In the genomic region with DNA sequence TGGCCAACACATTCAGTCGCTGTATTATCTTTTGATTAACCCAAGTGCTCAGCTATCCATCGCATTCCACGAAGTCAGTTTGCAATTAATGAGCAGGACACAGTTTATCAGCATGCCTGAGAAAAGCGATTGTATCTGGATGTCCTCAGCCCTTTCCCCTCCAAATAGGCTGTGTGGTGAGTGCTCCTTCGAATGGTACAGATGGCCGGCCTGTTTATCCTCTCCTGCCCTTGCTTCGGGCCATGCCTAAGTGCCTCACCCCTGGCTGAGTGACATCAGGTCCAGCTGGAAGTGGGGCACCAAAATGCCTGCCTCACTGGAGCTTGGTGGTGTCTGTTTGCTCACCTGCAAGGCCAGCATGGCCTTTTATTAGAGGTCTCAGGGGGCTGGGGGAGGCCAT, we compare ENCODE assay signal across 1 cellular context.
TF ChIP-seq lines count a peak whose summit lies in the region.

No MANE protein-coding gene starts in this region.

TF ChIP-seq in SK-N-SH, 30 proteins besides CTCF, POLR2A, EP300 and RAD21 (continued from another document):
- TF ChIP-seq, protein P1, sequence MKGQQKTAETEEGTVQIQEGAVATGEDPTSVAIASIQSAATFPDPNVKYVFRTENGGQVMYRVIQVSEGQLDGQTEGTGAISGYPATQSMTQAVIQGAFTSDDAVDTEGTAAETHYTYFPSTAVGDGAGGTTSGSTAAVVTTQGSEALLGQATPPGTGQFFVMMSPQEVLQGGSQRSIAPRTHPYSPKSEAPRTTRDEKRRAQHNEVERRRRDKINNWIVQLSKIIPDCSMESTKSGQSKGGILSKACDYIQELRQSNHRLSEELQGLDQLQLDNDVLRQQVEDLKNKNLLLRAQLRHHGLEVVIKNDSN (IDR thresholded peaks at IDR 0.05; ENCODE audit: borderline replicate concordance, low read depth), result no peak
- TF ChIP-seq TAF1 (IDR thresholded peaks at IDR 0.05; ENCODE audit: borderline replicate concordance, low read depth, low read length), result no peak
- no peak for TF ChIP-seq SMC3 (IDR thresholded peaks at IDR 0.05; ENCODE audit: low read depth, low read length)
- TF ChIP-seq NFIC (IDR thresholded peaks at IDR 0.05; ENCODE audit: borderline replicate concordance), result no peak
- TF ChIP-seq RFX5 (IDR thresholded peaks at IDR 0.05; ENCODE audit: low read length), result no peak
- no peak for TF ChIP-seq EZH2phosphoT487 (IDR thresholded peaks at IDR 0.05; ENCODE audit: borderline replicate concordance, low read depth)
- TF ChIP-seq GATA2 (CRISPR knock-in tag; IDR thresholded peaks at IDR 0.05), result peak; percentile 77
- TF ChIP-seq MEF2A (IDR thresholded peaks at IDR 0.05; ENCODE audit: borderline replicate concordance, low read depth), result no peak
- TF ChIP-seq PBX3 (IDR thresholded peaks at IDR 0.05), result no peak
- no peak for TF ChIP-seq MAX (IDR thresholded peaks at IDR 0.05; ENCODE audit: low read depth)
- no peak for TF ChIP-seq MXI1 (IDR thresholded peaks at IDR 0.05; ENCODE audit: low read depth, low read length)
- 0 out of 2 replicates have a peak, but pooled peaks have one; percentile 9 for TF ChIP-seq TCF12 (IDR thresholded peaks at IDR 0.05)
- no peak for TF ChIP-seq GABPA (IDR thresholded peaks at IDR 0.05; ENCODE audit: low read depth)
- TF ChIP-seq FOSL2 (IDR thresholded peaks at IDR 0.05; ENCODE audit: borderline replicate concordance, low read depth), result no peak
- no peak for TF ChIP-seq TEAD4 (IDR thresholded peaks at IDR 0.05; ENCODE audit: borderline replicate concordance, insufficient read depth)
